8 cellular contexts compared by ENCODE assay signal in the genomic region with DNA sequence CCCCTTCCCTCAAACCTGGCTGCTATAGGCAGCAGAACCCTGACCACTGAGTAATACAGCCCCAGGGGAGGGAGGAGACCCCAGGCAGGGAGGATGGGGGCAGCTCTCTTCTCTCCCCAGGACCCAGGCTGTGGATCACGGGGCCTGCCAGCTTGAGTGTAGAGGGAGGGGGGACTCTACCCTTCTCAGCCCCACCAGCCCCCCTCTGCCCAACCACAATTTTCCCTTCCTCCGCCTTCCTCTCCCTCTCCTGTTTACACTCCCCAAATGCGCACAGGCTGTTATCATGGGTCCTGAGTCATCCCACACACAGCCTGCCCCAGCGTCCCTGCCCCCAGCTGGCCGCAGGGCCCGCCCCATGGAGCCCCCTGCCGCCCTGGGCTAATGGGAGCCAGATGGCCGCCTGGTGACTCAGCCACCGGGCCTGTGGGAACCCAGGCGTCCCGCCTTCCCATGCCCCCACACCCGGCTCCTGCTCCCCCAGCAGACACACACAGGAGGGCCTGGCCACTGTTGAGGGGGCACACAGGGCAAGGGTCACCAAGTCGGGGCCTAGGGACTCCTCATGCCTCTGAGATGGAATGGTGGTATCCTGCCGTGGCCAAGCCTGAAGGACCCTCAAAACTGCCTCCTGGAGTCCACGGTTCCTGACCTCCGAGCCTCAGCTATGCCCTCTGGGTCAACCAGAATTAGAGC. TPM values are rescaled to one million over a fixed set of nuclear protein-coding genes. Genes with fewer than 3 reads are reported as not detected.
DNase-seq lines count a peak whose midpoint lies in the region; ATAC-seq, FAIRE-seq and TF ChIP-seq lines count a peak whose summit lies in the region.

No MANE protein-coding gene starts in this region.

- H3K27ac ChIP-seq in HUES48 (ENCODE audit: low read depth, low read length) (peak overlapping the region; percentile 97), adipose tissue (ENCODE audit: low read depth, low read length) (peak overlapping the region; percentile 34), small intestine (ENCODE audit: low read depth in 1 of 2, low read length in 1 of 2) (peak overlapping the region; percentile 56 to 91)

- H3K27me3 ChIP-seq in HUES48 (ENCODE audit: control insufficient read depth, insufficient read depth, low read length) (no peaks in the 10 kb centered on the region), small intestine (ENCODE audit: control insufficient read depth in 2 of 2, insufficient read depth in 2 of 2, low read length in 2 of 2) (no peaks in the 10 kb centered on the region)

- H3K9ac ChIP-seq in HUES48 (ENCODE audit: low read depth, low read length): peak overlapping the region; percentile 26; the same call in 1 of the 2 replicates

- no peak for ATAC-seq in HG03342 (IDR thresholded peaks at IDR 0.05; ENCODE audit: unreplicated experiment)

- H3K4me3 ChIP-seq in HUES48 (ENCODE audit: low read depth, low read length) (no peak overlapping the region), iPS-18c (ENCODE audit: insufficient read depth, low read depth, low read length) (peak overlapping the region; percentile 16; the same call in 1 of the 2 replicates), small intestine (ENCODE audit: low read depth in 1 of 2, low read length in 2 of 2) (no peak overlapping the region)

- POLR2A ChIA-PET in HEK293T (lab: Yijun Ruan, JAX): interaction anchor here (1.0 to 1.2 kb wide), 2 partner anchors 29 to 60 kb away, joined by 3 to 6 read pairs; no protein-coding TSS in a partner anchor

- CTCF ChIA-PET in HEK293T (lab: Yijun Ruan, JAX): interaction anchor here (1.6 kb wide), 1 partner anchor 28 kb away, joined by 5 read pairs; no protein-coding TSS in a partner anchor

- H3K4me1 ChIP-seq in HUES48 (ENCODE audit: control insufficient read depth, insufficient read depth, low read length) (peaks cover 41% of the 10 kb centered on the region), small intestine (ENCODE audit: control insufficient read depth in 2 of 2, insufficient read depth in 1 of 2, low read depth in 1 of 2, low read length in 1 of 2) (peaks cover 0 to 7% of the 10 kb centered on the region in 2 donors)

- H3K36me3 ChIP-seq in HUES48 (ENCODE audit: control insufficient read depth, insufficient read depth, low read length): peaks cover 16% of the 10 kb centered on the region
- H3K36me3 ChIP-seq in small intestine (ENCODE audit: control insufficient read depth in 2 of 2, insufficient read depth in 2 of 2, low read length in 2 of 2): peaks cover 3 to 6% of the 10 kb centered on the region in 2 donors

- DNase-seq in AG08395 (ENCODE audit: low spot score) (peak; percentile 96), small intestine (no peak), cerebellar nuclear complex (lab: John Stamatoyannopoulos, UW) (no peak), HEK293T (ENCODE audit: extremely low spot score) (no peak)

- 22 to 65% (median 32%) methylated on average over 16 of the region's 16 CpGs for WGBS in adipose tissue, 3 donors
- WGBS in small intestine, 3 donors: 50 to 74% (median 63%) methylated on average over 16 of the region's 16 CpGs

- H3K9me3 ChIP-seq in HUES48 (ENCODE audit: control insufficient read depth, insufficient read depth, low read length) (no peaks in the 10 kb centered on the region), iPS-18c (ENCODE audit: control insufficient read depth, insufficient read depth, low read length) (no peaks in the 10 kb centered on the region), small intestine (ENCODE audit: control insufficient read depth, low read depth) (no peaks in the 10 kb centered on the region)

- no peak for FAIRE-seq in small intestine (lab: Jason Lieb, UNC)

TF ChIP-seq in HEK293T, 16 proteins besides CTCF, POLR2A, EP300 and RAD21:
- no peak for TF ChIP-seq CTBP1 (IDR thresholded peaks at IDR 0.05; ENCODE audit: borderline replicate concordance)
- TF ChIP-seq HDGF (IDR thresholded peaks at IDR 0.05; ENCODE audit: borderline replicate concordance): no peak
- TF ChIP-seq FOXK2 (IDR thresholded peaks at IDR 0.05): no peak
- TF ChIP-seq FOXM1 (IDR thresholded peaks at IDR 0.05; ENCODE audit: borderline replicate concordance): no peak
- no peak for TF ChIP-seq ZNF384 (IDR thresholded peaks at IDR 0.05)
- no peak for TF ChIP-seq BHLHE40 (IDR thresholded peaks at IDR 0.05; ENCODE audit: borderline replicate concordance)
- TF ChIP-seq SP1 (IDR thresholded peaks at IDR 0.05): no peak
- TF ChIP-seq NFRKB (IDR thresholded peaks at IDR 0.05): no peak
- no peak for TF ChIP-seq LEF1 (IDR thresholded peaks at IDR 0.05; ENCODE audit: borderline replicate concordance)
- no peak for TF ChIP-seq SUZ12 (IDR thresholded peaks at IDR 0.05)
- no peak for TF ChIP-seq FOXA1 (IDR thresholded peaks at IDR 0.05)
- no peak for TF ChIP-seq ELF4 (IDR thresholded peaks at IDR 0.05)
- no peak for TF ChIP-seq L3MBTL2 (conservative IDR thresholded peaks at IDR 0.05)
- no peak for TF ChIP-seq ARNT (IDR thresholded peaks at IDR 0.05)
- TF ChIP-seq PKNOX1 (IDR thresholded peaks at IDR 0.05): no peak
- no peak for TF ChIP-seq TARDBP (IDR thresholded peaks at IDR 0.05)
TF ChIP-seq in HEK293T: peak in this region for 0.

RNA-seq across cellular contexts. Expression of gene CCDC97, which starts 13.6 kb away (rescaled TPM):
- polyA plus RNA-seq in adipose tissue (10 to 100 TPM; 10.3 to 17.0 (median 15.3) TPM), small intestine (10 to 100 TPM; 11.1 to 18.0 (median 11.6) TPM)

RNA-seq across cellular contexts. Expression of gene TGFB1, which starts 30.1 kb away (rescaled TPM):
- 10 to 100 TPM in 2 of 3 donors, 1 to 10 TPM in 1; 5.6 to 25.9 (median 24.0) TPM for polyA plus RNA-seq in adipose tissue
- polyA plus RNA-seq in small intestine: 10 to 100 TPM in 1 of 3 donors, 1 to 10 TPM in 2; 1.1 to 18.8 (median 7.3) TPM

RNA-seq across cellular contexts. Expression of gene B9D2, which starts 40.4 kb away (rescaled TPM):
- polyA plus RNA-seq in adipose tissue: 1 to 10 TPM; 6.1 to 9.4 (median 6.4) TPM
- polyA plus RNA-seq in small intestine: 1 to 10 TPM; 4.7 to 9.8 (median 6.5) TPM

RNA-seq across cellular contexts. Expression of gene TMEM91, which starts 52.8 kb away (rescaled TPM):
- polyA plus RNA-seq in adipose tissue (10 to 100 TPM; 10.2 to 24.2 (median 12.2) TPM), small intestine (1 to 10 TPM; 1.3 to 7.9 (median 2.4) TPM)

RNA-seq across cellular contexts. Expression of gene HNRNPUL1, which starts 59.4 kb away (rescaled TPM):
- polyA plus RNA-seq in adipose tissue (100 to 1,000 TPM in 1 of 3 donors, 10 to 100 TPM in 2; 47.6 to 129 (median 87.1) TPM), small intestine (100 to 1,000 TPM in 1 of 3 donors, 10 to 100 TPM in 2; 76.3 to 117 (median 80.8) TPM)

Comparison
In these comparisons a context has a peak if more than half of its experiments do, and no peak if none do; other contexts are left out.
1. H3K27ac ChIP-seq: peak in every context shown above with its lines; median percentile 97 in HUES48; 74 in small intestine; 34 in adipose tissue.